Comparison of ENCODE assay signal across 10 cellular contexts in genomic region chr9:76365028-76365427, GRCh38. TPM values are rescaled to one million over a fixed set of nuclear protein-coding genes. Genes with fewer than 3 reads are reported as not detected.
DNase-seq lines count a peak whose midpoint lies in the region; ATAC-seq and TF ChIP-seq lines count a peak whose summit lies in the region.
"Had no signal": no experiment of that assay in that cellular context is flagged by ENCODE, and none has a peak within 500 bp of the region (broad histone marks: within the 10 kb centered on the region; RNA-seq: fewer than 3 reads in every experiment).

No MANE protein-coding gene starts in this region.

- peaks cover 0 to 13% (median 4%) of the 10 kb centered on the region in 12 donors for H3K4me1 ChIP-seq in heart left ventricle

- TF ChIP-seq CTCF in heart left ventricle (IDR thresholded peaks at IDR 0.05): no peak

- H3K27ac ChIP-seq in heart left ventricle: no peak overlapping the region

- peak in 3 of 4 donors; percentile 75 to 78 (median 77) for ATAC-seq in heart left ventricle
- ATAC-seq in HG02759 (IDR thresholded peaks at IDR 0.05; ENCODE audit: unreplicated experiment): no peak
- ATAC-seq in HG02852 (IDR thresholded peaks at IDR 0.05; ENCODE audit: unreplicated experiment): no peak

- 17 to 29% (median 24%) methylated on average over 1 of the region's 1 CpG for WGBS in heart left ventricle, 4 donors

- H3K4me3 ChIP-seq in heart left ventricle: no peak overlapping the region

- no peaks in the 10 kb centered on the region for H3K9me3 ChIP-seq in heart left ventricle

- intact Hi-C loops in heart left ventricle (cut with DNase I) (no loop called here), cardiac septum (cut with DNase I) (no loop called here)

- DNase-seq in heart left ventricle (no peak), cardiac septum (ENCODE audit: low spot score) (no peak), amniotic epithelial cell (ENCODE audit: low read depth) (peak; percentile 78), iPS DF 19.7 (ENCODE audit: low read depth, low spot score) (peak; percentile 5), H4 (ENCODE audit: low spot score) (no peak)
- DNase-seq in stimulated activated CD4-positive, alpha-beta T cell treated with anti-CD3 and anti-CD28 coated beads, Interleukin-15, amount 100 ng/mL, for 24 hours: no peak
- DNase-seq: activated CD4-positive, alpha-beta memory T cell treated with anti-CD3 and anti-CD28 coated beads, Interleukin-2, amount 10 ng/mL, durations not matched to agents 7 days and 5 days; activated naive CD8-positive, alpha-beta T cell treated with anti-CD3 and anti-CD28 coated beads, Interleukin-2, amount 10 ng/mL, durations not matched to agents 7 days and 5 days had no signal

- H3K27me3 ChIP-seq in heart left ventricle: no peaks in the 10 kb centered on the region

- no peak for TF ChIP-seq POLR2A in heart left ventricle (IDR thresholded peaks at IDR 0.05)

- H3K36me3 ChIP-seq in heart left ventricle: no peaks in the 10 kb centered on the region

RNA-seq across cellular contexts. Expression of gene RFK, which starts 29.2 kb away (rescaled TPM):
- total RNA-seq in heart left ventricle (10 to 100 TPM; 16.2 to 29.5 (median 23.6) TPM), cardiac septum (18.1 TPM)
- polyA plus RNA-seq in heart left ventricle: 10 to 100 TPM; 11.2 to 24.5 TPM
- 27.3 and 30.5 TPM in 2 replicates for total RNA-seq in H4 (2014; rRNA removed; shearing (Covaris generic))

Comparison
In these comparisons a context has a peak if more than half of its experiments do, and no peak if none do; other contexts are left out.
1. ATAC-seq: peak in heart left ventricle (3 of 4); none in HG02759 (single experiment) and HG02852 (single experiment).
2. DNase-seq: peak in amniotic epithelial cell (single experiment) and iPS DF 19.7 (single experiment); none in heart left ventricle (0 of 5), cardiac septum (single experiment), stimulated activated CD4-positive, alpha-beta T cell treated with anti-CD3 and anti-CD28 coated beads, Interleukin-15, amount 100 ng/mL, for 24 hours (single experiment) and H4 (single experiment).